ENCODE assay signal across 26 cellular contexts in the genomic region with DNA sequence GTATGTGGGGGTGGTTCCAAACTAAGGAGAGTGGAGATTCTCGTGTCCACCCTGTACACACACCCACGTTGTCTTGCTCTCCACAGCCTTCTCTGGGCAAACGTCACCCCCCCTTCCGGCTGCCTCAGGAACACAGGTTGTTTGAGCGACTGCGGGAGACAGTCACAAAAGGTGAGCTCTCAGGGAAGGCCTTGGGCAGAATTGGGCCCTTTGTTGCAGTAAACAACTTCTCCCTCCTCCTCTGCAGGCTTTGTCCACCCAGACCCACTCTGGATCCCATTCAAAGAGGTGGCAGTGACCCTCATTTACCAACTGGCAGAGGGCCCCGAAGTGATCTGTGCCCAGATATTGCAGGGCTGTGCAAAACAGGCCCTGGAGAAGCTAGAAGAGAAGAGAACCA.
"Had no signal": no experiment of that assay in that cellular context is flagged by ENCODE, and none has a peak within 500 bp of the region (broad histone marks: within the 10 kb centered on the region; RNA-seq: fewer than 3 reads in every experiment).

No MANE protein-coding gene starts in this region.

- H3K4me1 Mint-ChIP-seq: activated B cell treated with CpG ODN at 0.5 μM for 24 hours had no signal

- H2AFZ ChIP-seq: neural progenitor cell had no signal

- H3K27ac ChIP-seq: adrenal gland, epithelial cell of prostate, foreskin keratinocyte, neural progenitor cell, psoas muscle, upper lobe of left lung had no signal

- H3K4me3 Mint-ChIP-seq: activated B cell treated with CpG ODN at 0.5 μM for 24 hours; activated T-cell treated with anti-CD3 and anti-CD28 coated beads, Interleukin-2, amount 50 U/mL, for 72 hours; dendritic cell treated with granulocyte-macrophage colony-stimulating factor and Interleukin-4, amounts not matched to agents 40 ng/mL and 50 ng/mL, for 4 days; effector memory CD8-positive, alpha-beta T cell; neural progenitor cell; stimulated activated naive CD8-positive, alpha-beta T cell treated with anti-CD3 and anti-CD28 coated beads, Interleukin-15, amount 100 ng/mL, for 72 hours had no signal

- H3K27me3 ChIP-seq: adrenal gland, foreskin keratinocyte, neural progenitor cell, upper lobe of left lung had no signal

- H3K4me2 ChIP-seq: neural progenitor cell had no signal

- DNase-seq: activated B cell treated with CpG ODN at 0.5 μM for 24 hours; activated CD4-positive, alpha-beta T cell treated with anti-CD3 and anti-CD28 coated beads for 4 hours; activated CD8-positive, alpha-beta memory T cell treated with anti-CD3 and anti-CD28 coated beads, Interleukin-2, amount 50 U/mL, for 4 hours; activated gamma-delta T cell treated with Interleukin-2 at 50 U/mL for 16 hours; activated T-cell treated with anti-CD3 and anti-CD28 coated beads, Interleukin-2, amount 50 U/mL, for 72 hours; adrenal gland; cerebellar nuclear complex; effector memory CD8-positive, alpha-beta T cell; foreskin keratinocyte; glutamatergic neuron; hypothalamus; islet precursor cell; psoas muscle; right cardiac atrium; small intestine; stimulated activated CD4-positive, alpha-beta T cell treated with anti-CD3 and anti-CD28 coated beads, Interleukin-15, amount 100 ng/mL, for 24 hours; stimulated activated CD4-positive, alpha-beta T cell treated with anti-CD3 and anti-CD28 coated beads, Interleukin-2, amount 100 ng/mL, for 48 hours; stimulated activated naive CD8-positive, alpha-beta T cell treated with anti-CD3 and anti-CD28 coated beads, Interleukin-15, amount 100 ng/mL, for 72 hours; T-helper 1 cell; T-helper 9 cell; upper lobe of left lung had no signal

- H3K9me3 ChIP-seq: adrenal gland, psoas muscle, upper lobe of left lung had no signal

- H3K27me3 Mint-ChIP-seq: activated B cell treated with CpG ODN at 0.5 μM for 24 hours; dendritic cell treated with granulocyte-macrophage colony-stimulating factor and Interleukin-4, amounts not matched to agents 40 ng/mL and 50 ng/mL, for 4 days; effector memory CD8-positive, alpha-beta T cell; stimulated activated naive CD8-positive, alpha-beta T cell treated with anti-CD3 and anti-CD28 coated beads, Interleukin-15, amount 100 ng/mL, for 72 hours had no signal

- H3K27ac Mint-ChIP-seq: activated B cell treated with CpG ODN at 0.5 μM for 24 hours; activated T-cell treated with anti-CD3 and anti-CD28 coated beads, Interleukin-2, amount 50 U/mL, for 72 hours; dendritic cell treated with granulocyte-macrophage colony-stimulating factor and Interleukin-4, amounts not matched to agents 40 ng/mL and 50 ng/mL, for 4 days; effector memory CD8-positive, alpha-beta T cell; neural progenitor cell had no signal

- H3K4me3 ChIP-seq: adrenal gland, lung, neural progenitor cell, psoas muscle, upper lobe of left lung had no signal

- H3K9me3 Mint-ChIP-seq: activated B cell treated with CpG ODN at 0.5 μM for 24 hours; activated T-cell treated with anti-CD3 and anti-CD28 coated beads, Interleukin-2, amount 50 U/mL, for 72 hours; dendritic cell treated with granulocyte-macrophage colony-stimulating factor and Interleukin-4, amounts not matched to agents 40 ng/mL and 50 ng/mL, for 4 days; effector memory CD8-positive, alpha-beta T cell; neural progenitor cell; stimulated activated naive CD8-positive, alpha-beta T cell treated with anti-CD3 and anti-CD28 coated beads, Interleukin-15, amount 100 ng/mL, for 72 hours had no signal

- H3K9ac ChIP-seq: neural progenitor cell had no signal

- H3K4me1 ChIP-seq: adrenal gland, psoas muscle, upper lobe of left lung had no signal

- ATAC-seq: activated T-cell treated with anti-CD3 and anti-CD28 coated beads, Interleukin-2, amount 50 U/mL, for 72 hours; effector memory CD8-positive, alpha-beta T cell; left lobe of liver; psoas muscle; right cardiac atrium; stimulated activated naive CD8-positive, alpha-beta T cell treated with anti-CD3 and anti-CD28 coated beads, Interleukin-15, amount 100 ng/mL, for 72 hours had no signal
